8 cellular contexts compared by ENCODE assay signal in genomic region chr17:43907425-43907981, GRCh38. TPM values are rescaled to one million over a fixed set of nuclear protein-coding genes. Genes with fewer than 3 reads are reported as not detected.
DNase-seq lines count a peak whose midpoint lies in the region; ATAC-seq and TF ChIP-seq lines count a peak whose summit lies in the region.

Gene MPP2 (minus strand): TSS chr17:43907536. CDS start chr17:43904460, 3,076 bp downstream.

- H2AFZ ChIP-seq in neural cell (ENCODE audit: low read depth, low read length) = peak within 1 kb of the TSS; percentile 95

- H4K20me1 ChIP-seq in neural cell (ENCODE audit: insufficient read depth) = no peaks in the 10 kb centered on the region

- CTCF ChIA-PET in AG04450 (lab: Charles Lee) (interaction anchor here (0.6 to 3.0 kb wide), 5 partner anchors 11 to 134 kb away, joined by 3 to 15 read pairs (median 3); no protein-coding TSS in a partner anchor), RWPE1 (lab: Yijun Ruan, JAX) (interaction anchor here (1.3 kb wide), 1 partner anchor 37 kb away, joined by 7 read pairs; no protein-coding TSS in a partner anchor)

- H3K36me3 ChIP-seq in neural cell (ENCODE audit: insufficient read depth, low read length) (no peaks in the 10 kb centered on the region), thymus (ENCODE audit: control insufficient read depth, insufficient read depth) (no peaks in the 10 kb centered on the region)

- TF ChIP-seq CTCF in AG04450 (IDR thresholded peaks at IDR 0.05; ENCODE audit: low read depth, low read length) (peak; percentile 30), HFF-Myc (IDR thresholded peaks at IDR 0.05; ENCODE audit: low read depth, low read length, missing control alignments) (peak; percentile 29), RWPE1 (conservative IDR thresholded peaks at IDR 0.05; ENCODE audit: low read depth) (no peak), neural cell (IDR thresholded peaks at IDR 0.05; ENCODE audit: poor library complexity, severe bottlenecking) (peak; percentile 43)

- H3K79me2 ChIP-seq in neural cell (replicated peaks; ENCODE audit: insufficient read depth, low read length) = peaks cover 17% of the 10 kb centered on the region

- TF ChIP-seq EP300 in neural cell (conservative IDR thresholded peaks at IDR 0.05; ENCODE audit: poor library complexity, severe bottlenecking) = peak; percentile 17

- H3K27ac ChIP-seq in AG04450 (ENCODE audit: low read depth, low read length) = peak within 1 kb of the TSS; percentile 21
- H3K27ac ChIP-seq in RWPE1 = peak within 1 kb of the TSS; percentile 29
- peak within 1 kb of the TSS; percentile 95 for H3K27ac ChIP-seq in neural cell (ENCODE audit: low read length)
- H3K27ac ChIP-seq in thymus (ENCODE audit: low read depth) = no peak within 1 kb of the TSS

- peaks cover 42% of the 10 kb centered on the region for H3K27me3 ChIP-seq in AG04450 (ENCODE audit: control insufficient read depth, insufficient read depth, low read length)
- no peaks in the 10 kb centered on the region for H3K27me3 ChIP-seq in neural cell (ENCODE audit: insufficient read depth, low read depth, low read length)
- H3K27me3 ChIP-seq in thymus (ENCODE audit: control insufficient read depth, insufficient read depth) = peaks cover 48% of the 10 kb centered on the region

- H3K4me1 ChIP-seq in thymus (ENCODE audit: control insufficient read depth, insufficient read depth, low read length) = peaks cover 6% of the 10 kb centered on the region

- no peaks in the 10 kb centered on the region for H3K9me2 ChIP-seq in neural cell (ENCODE audit: insufficient read depth, low read length)

- POLR2A ChIA-PET in AG04450 (lab: Yijun Ruan, JAX) (no interaction called here), RWPE1 (lab: Yijun Ruan, JAX; ENCODE audit: low non-redundant PET) (no interaction called here)

- ATAC-seq in GM21723 (IDR thresholded peaks at IDR 0.05; ENCODE audit: unreplicated experiment) = no peak

- H3K9ac ChIP-seq in neural cell (ENCODE audit: low read length) = peak within 1 kb of the TSS; percentile 99

- under 1% methylated on average over 36 of the region's 36 CpGs for WGBS in thymus

- peak within 1 kb of the TSS; percentile 86 for H3K4me2 ChIP-seq in neural cell (ENCODE audit: low read length)

- peak within 1 kb of the TSS; percentile 68 for H3K4me3 ChIP-seq in AG04450 (ENCODE audit: low read depth, low read length)
- H3K4me3 ChIP-seq in HFF-Myc (replicated peaks; ENCODE audit: low read depth, low read length) = peak within 1 kb of the TSS; percentile 36
- H3K4me3 ChIP-seq in neural cell (ENCODE audit: low read length) = peak within 1 kb of the TSS; percentile 96
- H3K4me3 ChIP-seq in thymus (ENCODE audit: low read length) = peak within 1 kb of the TSS; percentile 53

- H3F3A ChIP-seq in neural cell (ENCODE audit: insufficient read depth, low read length, poor library complexity, severe bottlenecking) = no peaks in the 10 kb centered on the region

- TF ChIP-seq RAD21 in neural cell (conservative IDR thresholded peaks at IDR 0.05) = no peak

- peak; percentile 26 for DNase-seq in AG04450 (ENCODE audit: low read depth, low spot score)
- DNase-seq in HFF-Myc (ENCODE audit: extremely low read depth, low read depth) = no peak
- no peak for DNase-seq in RWPE1 (ENCODE audit: low spot score)
- DNase-seq in activated naive CD4-positive, alpha-beta T cell treated with anti-CD3 and anti-CD28 coated beads, Interleukin-2, amount 50 U/mL, for 16 hours = peak; percentile 65
- peak; percentile 73 for DNase-seq in foreskin melanocyte

- H3K9me3 ChIP-seq in AG04450 (ENCODE audit: control insufficient read depth, insufficient read depth, low read length) = no peaks in the 10 kb centered on the region; the same call in 1 of the 2 replicates
- H3K9me3 ChIP-seq in neural cell (ENCODE audit: low read length) = no peaks in the 10 kb centered on the region
- no peaks in the 10 kb centered on the region for H3K9me3 ChIP-seq in thymus (ENCODE audit: control insufficient read depth)

TF ChIP-seq in neural cell, 6 proteins besides CTCF, POLR2A, EP300 and RAD21:
- TF ChIP-seq MXI1 (conservative IDR thresholded peaks at IDR 0.05; ENCODE audit: poor library complexity, severe bottlenecking) (peak; percentile 16), POLR2AphosphoS5 (IDR thresholded peaks at IDR 0.05) (peak; percentile 49)
- TF ChIP-seq, protein P1, sequence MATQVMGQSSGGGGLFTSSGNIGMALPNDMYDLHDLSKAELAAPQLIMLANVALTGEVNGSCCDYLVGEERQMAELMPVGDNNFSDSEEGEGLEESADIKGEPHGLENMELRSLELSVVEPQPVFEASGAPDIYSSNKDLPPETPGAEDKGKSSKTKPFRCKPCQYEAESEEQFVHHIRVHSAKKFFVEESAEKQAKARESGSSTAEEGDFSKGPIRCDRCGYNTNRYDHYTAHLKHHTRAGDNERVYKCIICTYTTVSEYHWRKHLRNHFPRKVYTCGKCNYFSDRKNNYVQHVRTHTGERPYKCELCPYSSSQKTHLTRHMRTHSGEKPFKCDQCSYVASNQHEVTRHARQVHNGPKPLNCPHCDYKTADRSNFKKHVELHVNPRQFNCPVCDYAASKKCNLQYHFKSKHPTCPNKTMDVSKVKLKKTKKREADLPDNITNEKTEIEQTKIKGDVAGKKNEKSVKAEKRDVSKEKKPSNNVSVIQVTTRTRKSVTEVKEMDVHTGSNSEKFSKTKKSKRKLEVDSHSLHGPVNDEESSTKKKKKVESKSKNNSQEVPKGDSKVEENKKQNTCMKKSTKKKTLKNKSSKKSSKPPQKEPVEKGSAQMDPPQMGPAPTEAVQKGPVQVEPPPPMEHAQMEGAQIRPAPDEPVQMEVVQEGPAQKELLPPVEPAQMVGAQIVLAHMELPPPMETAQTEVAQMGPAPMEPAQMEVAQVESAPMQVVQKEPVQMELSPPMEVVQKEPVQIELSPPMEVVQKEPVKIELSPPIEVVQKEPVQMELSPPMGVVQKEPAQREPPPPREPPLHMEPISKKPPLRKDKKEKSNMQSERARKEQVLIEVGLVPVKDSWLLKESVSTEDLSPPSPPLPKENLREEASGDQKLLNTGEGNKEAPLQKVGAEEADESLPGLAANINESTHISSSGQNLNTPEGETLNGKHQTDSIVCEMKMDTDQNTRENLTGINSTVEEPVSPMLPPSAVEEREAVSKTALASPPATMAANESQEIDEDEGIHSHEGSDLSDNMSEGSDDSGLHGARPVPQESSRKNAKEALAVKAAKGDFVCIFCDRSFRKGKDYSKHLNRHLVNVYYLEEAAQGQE (IDR thresholded peaks at IDR 0.05; ENCODE audit: borderline replicate concordance) = no peak

RNA-seq across cellular contexts. Expression of gene MPP2, which starts in this region (rescaled TPM):
- polyA plus RNA-seq in AG04450 (2011; rRNA removed) (2.4 and 2.5 TPM in 2 replicates), neural cell (25.5 and 34.3 TPM in 2 replicates), thymus (0.87 TPM)
- 2.9 and 3.6 TPM in 2 replicates for polyA minus RNA-seq in AG04450 (2011; rRNA and poly(A)+ RNA removed)
- polyA minus RNA-seq in neural cell = 52.6 and 56.7 TPM in 2 replicates

Comparison
In these comparisons a context has a peak if more than half of its experiments do, and no peak if none do; other contexts are left out.
1. DNase-seq: peak in AG04450 (single experiment), activated naive CD4-positive, alpha-beta T cell treated with anti-CD3 and anti-CD28 coated beads, Interleukin-2, amount 50 U/mL, for 16 hours (single experiment) and foreskin melanocyte (single experiment); none in HFF-Myc (single experiment) and RWPE1 (single experiment).
2. H3K4me3 ChIP-seq: peak in every context shown above with its lines; median percentile 96 in neural cell; 68 in AG04450; 53 in thymus; 36 in HFF-Myc.